Comparison of ENCODE assay signal across 8 cellular contexts in the genomic region with DNA sequence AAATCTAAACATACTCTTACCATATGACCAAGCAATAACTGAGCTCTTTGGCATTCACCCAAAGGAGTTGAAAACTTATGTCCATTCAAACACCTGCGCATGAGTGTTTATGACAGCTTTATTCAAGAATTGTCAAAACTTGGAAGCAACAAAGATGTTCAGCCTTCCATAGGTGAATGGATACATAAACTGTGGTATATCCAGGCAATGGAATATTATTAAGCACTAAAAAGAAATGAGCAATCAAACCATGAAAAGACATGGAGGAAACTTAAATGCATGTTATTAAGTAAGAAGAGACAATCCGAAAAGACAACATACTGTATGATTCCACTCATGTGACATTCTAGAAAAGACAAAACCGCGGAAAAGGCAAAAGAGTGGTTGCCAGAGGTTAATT.
"Had no signal": no experiment of that assay in that cellular context is flagged by ENCODE, and none has a peak within 500 bp of the region (broad histone marks: within the 10 kb centered on the region; RNA-seq: fewer than 3 reads in every experiment).

No MANE protein-coding gene starts in this region.

- FAIRE-seq: G401.6, GM12878, GM12891, GM12892, GM18507, GM19239 had no signal

- H3K4me3 ChIP-seq: GM12878 had no signal

- DNase-seq: GDM1, GF-D8 had no signal

- ATAC-seq: GM12878 had no signal
